Comparison of ENCODE assay signal across 8 cellular contexts in the genomic region with DNA sequence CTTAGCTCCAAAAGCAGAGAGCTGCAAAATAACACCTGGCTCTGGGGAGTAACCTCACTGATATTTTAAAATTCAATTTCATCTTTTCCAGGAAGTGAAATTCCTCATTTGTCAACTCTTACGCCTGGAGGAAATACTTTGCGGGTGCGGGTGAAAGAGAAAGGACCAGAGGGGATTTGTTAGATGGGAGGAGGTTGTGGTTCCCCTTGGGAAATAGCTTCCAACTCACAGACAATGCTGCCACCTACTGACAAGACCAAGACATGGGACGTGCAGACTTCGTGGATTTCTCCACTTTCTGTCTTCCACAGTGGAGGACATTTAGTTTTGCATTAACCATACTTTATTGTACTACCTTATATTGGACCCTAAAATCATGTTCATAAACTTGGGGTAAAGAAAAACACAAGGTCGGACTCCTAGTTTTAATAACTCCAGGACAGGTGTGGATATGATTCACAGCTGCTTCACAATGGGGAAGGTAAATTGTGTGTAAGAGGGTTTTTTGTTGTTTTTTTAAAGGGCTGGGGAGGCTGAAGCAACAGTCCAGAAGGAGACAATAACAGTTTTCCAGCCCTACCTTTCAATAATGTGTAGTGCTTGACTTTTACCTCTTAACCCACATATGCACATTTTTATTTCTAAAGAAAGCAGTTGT. TPM values are rescaled to one million over a fixed set of nuclear protein-coding genes. Genes with fewer than 3 reads are reported as not detected.
DNase-seq lines count a peak whose midpoint lies in the region; ATAC-seq and TF ChIP-seq lines count a peak whose summit lies in the region.

No MANE protein-coding gene starts in this region.

- peaks cover 50% of the 10 kb centered on the region for H4K20me1 ChIP-seq in neural progenitor cell (ENCODE audit: low read depth)

- H3K9ac ChIP-seq in neural progenitor cell: no peak overlapping the region

- peak overlapping the region; percentile 39 for H3K4me3 Mint-ChIP-seq in neural progenitor cell

- H3K4me1 Mint-ChIP-seq in neural progenitor cell: peaks cover 88% of the 10 kb centered on the region

- H3K4me1 ChIP-seq in Peyer's patch (peaks cover 0 to 14% (median 0%) of the 10 kb centered on the region in 4 donors), neural progenitor cell (peaks cover 86% of the 10 kb centered on the region), transverse colon (peaks cover 12 to 42% (median 29%) of the 10 kb centered on the region in 4 donors)

- H2AFZ ChIP-seq in neural progenitor cell (replicated peaks): no peak overlapping the region

- H3K4me2 ChIP-seq in neural progenitor cell: peak overlapping the region; percentile 75

- no peaks in the 10 kb centered on the region for H3K9me3 Mint-ChIP-seq in neural progenitor cell

- H3K36me3 Mint-ChIP-seq in neural progenitor cell: peaks cover 2% of the 10 kb centered on the region

- TF ChIP-seq CTCF in AG09309 (IDR thresholded peaks at IDR 0.05; ENCODE audit: control insufficient read depth, insufficient read depth, low read depth, low read length, missing control alignments) (peak; percentile 83), Peyer's patch (IDR thresholded peaks at IDR 0.05) (peak; percentile 76 to 94 (median 86)), fibroblast of mammary gland (conservative IDR thresholded peaks at IDR 0.05; ENCODE audit: control insufficient read depth, insufficient read depth, low read depth, low read length) (peak; percentile 95), neural progenitor cell (IDR thresholded peaks at IDR 0.05) (peak; percentile 99), transverse colon (IDR thresholded peaks at IDR 0.05) (peak; percentile 86 to 96 (median 86))

- H3K36me3 ChIP-seq in Peyer's patch (peaks cover 0 to 4% (median 0%) of the 10 kb centered on the region in 3 donors), neural progenitor cell (no peaks in the 10 kb centered on the region), transverse colon (no peaks in the 10 kb centered on the region)

- H3K27me3 ChIP-seq in Peyer's patch (no peaks in the 10 kb centered on the region), neural progenitor cell (no peaks in the 10 kb centered on the region), transverse colon (no peaks in the 10 kb centered on the region)

- H3K27ac Mint-ChIP-seq in neural progenitor cell: no peak overlapping the region

- H3K27ac ChIP-seq in Peyer's patch: no peak overlapping the region
- no peak overlapping the region for H3K27ac ChIP-seq in neural progenitor cell
- H3K27ac ChIP-seq in transverse colon: peak overlapping the region; percentile 5 to 56 (median 49)

- in situ Hi-C loops in transverse colon (cut with MboI; ENCODE audit: low pct_ligation_motif_present in 1 of 4, low pct_unique_long_range_greater_than_20kb in 1 of 4, low sequenced_read_pairs in 3 of 4): loop anchor here in 1 of 4 donors (25.0 kb wide), 1 partner anchor 471 kb away; no protein-coding TSS in a partner anchor

- DNase-seq in AG09309 (ENCODE audit: low read depth) (no peak), LHCN-M2 (ENCODE audit: low read depth) (peak; percentile 84), Peyer's patch (peak in 2 of 3 donors; percentile 61 to 89), fibroblast of mammary gland (ENCODE audit: low read depth) (peak; percentile 93), neural progenitor cell (ENCODE audit: low spot score) (peak; percentile 92), transverse colon (peak; percentile 85)
- peak; percentile 65 to 72 for DNase-seq in activated T-cell treated with anti-CD3 and anti-CD28 coated beads, Interleukin-2, amount 50 U/mL, for 48 hours

- H3F3A ChIP-seq in neural progenitor cell (ENCODE audit: low read depth): peaks cover 74% of the 10 kb centered on the region

- H3K9me3 ChIP-seq in Peyer's patch (no peaks in the 10 kb centered on the region), neural progenitor cell (ENCODE audit: low read depth) (no peaks in the 10 kb centered on the region), transverse colon (no peaks in the 10 kb centered on the region)

- H3K79me2 ChIP-seq in neural progenitor cell (ENCODE audit: low read depth): peaks cover 68% of the 10 kb centered on the region

- peaks cover 6% of the 10 kb centered on the region for H3K27me3 Mint-ChIP-seq in neural progenitor cell (ENCODE audit: insufficient read depth, low read depth)

- WGBS in transverse colon (ENCODE audit: low coverage in 1 of 2), 2 donors: 0 to 1% methylated on average over 1 to 6 of the region's 6 CpGs

- H3K4me3 ChIP-seq in AG09309 (ENCODE audit: control insufficient read depth, low read depth, low read length): no peak overlapping the region
- H3K4me3 ChIP-seq in Peyer's patch: no peak overlapping the region
- H3K4me3 ChIP-seq in fibroblast of mammary gland (ENCODE audit: control insufficient read depth, low read depth, low read length): no peak overlapping the region
- H3K4me3 ChIP-seq in neural progenitor cell: no peak overlapping the region
- no peak overlapping the region for H3K4me3 ChIP-seq in transverse colon

- no peak for TF ChIP-seq POLR2A in Peyer's patch (IDR thresholded peaks at IDR 0.05)
- no peak for TF ChIP-seq POLR2A in transverse colon (IDR thresholded peaks at IDR 0.05)

- TF ChIP-seq EP300 in transverse colon (IDR thresholded peaks at IDR 0.05; ENCODE audit: low read depth): no peak

- intact Hi-C loops in transverse colon (cut with DNase I; ENCODE audit: low total_unique reads): loop anchor here (5.0 kb wide), 1 partner anchor 466 kb away; no protein-coding TSS in a partner anchor

- peak; percentile 75 for ATAC-seq in GM19395 (IDR thresholded peaks at IDR 0.05; ENCODE audit: unreplicated experiment)

RNA-seq across cellular contexts. Expression of gene FBXL14, which starts 10.8 kb away (rescaled TPM):
- 14.4 and 17.2 TPM in 2 replicates for total RNA-seq in LHCN-M2 (2014; rRNA removed)
- 5.9 TPM for polyA plus RNA-seq in LHCN-M2 (2012)
- 10 to 100 TPM in 3 of 4 donors, 1 to 10 TPM in 1; 6.3 to 20.4 (median 12.7) TPM for total RNA-seq in Peyer's patch
- total RNA-seq in neural progenitor cell (ENCODE audit: low replicate concordance): 27.3 and 64.6 TPM in 2 replicates
- 10 to 100 TPM; 15.5 to 44.4 (median 28.0) TPM for total RNA-seq in transverse colon

RNA-seq across cellular contexts. Expression of gene WNT5B, which starts 45.5 kb away (rescaled TPM):
- total RNA-seq in LHCN-M2 (2014; rRNA removed): 29.9 and 50.9 TPM in 2 replicates
- polyA plus RNA-seq in LHCN-M2 (2012): 45.9 TPM
- 1 to 10 TPM in 1 of 4 donors, under 1 TPM in 2, not detected in 1; 0.53 to 9.1 (median 0.94) TPM for total RNA-seq in Peyer's patch
- total RNA-seq in neural progenitor cell (ENCODE audit: low replicate concordance): 43.7 and 73.8 TPM in 2 replicates
- 1 to 10 TPM in 2 of 4 donors, under 1 TPM in 1, not detected in 1; 0.80 to 3.5 (median 3.5) TPM for total RNA-seq in transverse colon

Comparison
In these comparisons a context has a peak if more than half of its experiments do, and no peak if none do; other contexts are left out.
1. H3K27ac ChIP-seq: peak in transverse colon (4 of 4); none in Peyer's patch (0 of 4) and neural progenitor cell (single experiment).
2. Peak in every context shown above with its lines, with median percentiles within 50 percentile points of each other: CTCF ChIP-seq.